1 cellular context compared by ENCODE assay signal in genomic region chr7:5423272-5423843, GRCh38.
TF ChIP-seq lines count a peak whose summit lies in the region.

TNRC18 (minus strand) TSS chr7:5423834; CDS start chr7:5421246, 2,588 bp downstream.

TF ChIP-seq in IMR-90, 13 proteins besides CTCF, POLR2A, EP300 and RAD21:
- TF ChIP-seq RFX5 (IDR thresholded peaks at IDR 0.05; ENCODE audit: low read depth, low read length) (no peak), FOS (IDR thresholded peaks at IDR 0.05; ENCODE audit: low read depth, low read length) (no peak), CHD1 (IDR thresholded peaks at IDR 0.05; ENCODE audit: low read depth, low read length) (peak; percentile 28; the same call in 1 of the 2 replicates), NFE2L2 (IDR thresholded peaks at IDR 0.05; ENCODE audit: low read depth, low read length) (no peak), RCOR1 (IDR thresholded peaks at IDR 0.05; ENCODE audit: insufficient replicate concordance, low read length) (no peak), MAZ (IDR thresholded peaks at IDR 0.05; ENCODE audit: borderline replicate concordance, low read depth, low read length) (no peak), CEBPB (IDR thresholded peaks at IDR 0.05; ENCODE audit: low read depth, low read length) (peak; percentile 47), MXI1 (IDR thresholded peaks at IDR 0.05; ENCODE audit: borderline replicate concordance, low read depth, low read length) (no peak), USF2 (IDR thresholded peaks at IDR 0.05; ENCODE audit: low read depth, low read length) (no peak)
